22 cellular contexts compared by ENCODE assay signal in the genomic region with DNA sequence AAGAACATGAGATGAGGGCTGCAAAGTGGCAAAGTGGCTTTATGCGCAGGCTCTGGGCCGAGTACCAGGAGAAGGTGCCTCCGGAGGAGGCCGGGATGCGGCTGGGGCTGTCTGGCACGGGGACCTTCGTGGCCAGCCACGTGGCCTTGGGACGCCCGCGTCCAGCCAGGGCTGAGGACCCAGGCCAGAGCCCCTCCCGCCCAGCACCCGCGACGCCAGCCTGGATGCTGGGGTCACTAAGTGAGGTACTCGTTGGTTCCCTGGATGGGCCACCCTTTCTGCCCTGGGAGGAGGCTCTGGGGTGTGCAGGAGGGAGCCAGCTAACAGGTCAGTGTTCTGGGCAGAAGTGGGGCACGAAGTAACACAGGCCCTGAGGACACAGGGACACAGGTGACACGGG. TPM values are rescaled to one million over a fixed set of nuclear protein-coding genes. Genes with fewer than 3 reads are reported as not detected.
DNase-seq lines count a peak whose midpoint lies in the region; ATAC-seq, FAIRE-seq and TF ChIP-seq lines count a peak whose summit lies in the region.
"Had no signal": no experiment of that assay in that cellular context is flagged by ENCODE, and none has a peak within 500 bp of the region (broad histone marks: within the 10 kb centered on the region; RNA-seq: fewer than 3 reads in every experiment).

No MANE protein-coding gene starts in this region.

- no peaks in the 10 kb centered on the region for H3K79me2 ChIP-seq in K562 (ENCODE audit: control insufficient read depth, insufficient read depth, low read length)

- FAIRE-seq in K562 (lab: Jason Lieb, UNC), result no peak
- FAIRE-seq: GM12878, GM19239, H54 had no signal

- TF ChIP-seq CTCF in 22Rv1 (IDR thresholded peaks at IDR 0.05) (no peak), K562 (IDR thresholded peaks at IDR 0.05 in 2 of 3, conservative IDR thresholded peaks at IDR 0.05 in 1 of 3; ENCODE audit: insufficient read depth in 2 of 3, low read depth in 1 of 3, low read length in 3 of 3) (no peak), psoas muscle (IDR thresholded peaks at IDR 0.05) (no peak)

- H3K36me3 ChIP-seq in K562 (ENCODE audit: control insufficient read depth, insufficient read depth, low read length) (peaks cover 14% of the 10 kb centered on the region; the same call in 1 of the 3 replicates), psoas muscle (ENCODE audit: insufficient read depth in 1 of 2, low read depth in 1 of 2) (peaks cover 0 to 35% of the 10 kb centered on the region in 2 donors)

- H3K4me2 ChIP-seq in K562 (ENCODE audit: insufficient read depth, low read length), result no peak overlapping the region

- peaks cover 5 to 76% of the 10 kb centered on the region in 2 experiments; a peak in 3 of 5 replicates for H3K4me1 ChIP-seq in K562 (replicated peaks in 1 of 2; ENCODE audit: control insufficient read depth in 2 of 2, insufficient read depth in 2 of 2, low read length in 2 of 2)
- H3K4me1 ChIP-seq in psoas muscle, result no peaks in the 10 kb centered on the region

- no peak overlapping the region for H3K4me3 Mint-ChIP-seq in activated naive CD8-positive, alpha-beta T cell treated with anti-CD3 and anti-CD28 coated beads, Interleukin-2, amount 10 ng/mL, durations not matched to agents 7 days and 5 days
- no peak overlapping the region for H3K4me3 Mint-ChIP-seq in activated naive CD8-positive, alpha-beta T cell treated with anti-CD3 and anti-CD28 coated beads, Interleukin-2, amount 50 U/mL, for 24 hours
- H3K4me3 Mint-ChIP-seq: CD8-positive, alpha-beta memory T cell had no signal

- H3K27ac ChIP-seq in 22Rv1 (peak overlapping the region; percentile 68), K562 (ENCODE audit: extremely low read depth, low read depth, low read length) (peak overlapping the region; percentile 54; the same call in 1 of the 3 replicates), psoas muscle (no peak overlapping the region)
- H3K27ac ChIP-seq: GM23248, HL-60 had no signal

- no peaks in the 10 kb centered on the region for H3K27me3 Mint-ChIP-seq in activated naive CD8-positive, alpha-beta T cell treated with anti-CD3 and anti-CD28 coated beads, Interleukin-2, amount 10 ng/mL, durations not matched to agents 7 days and 5 days
- H3K27me3 Mint-ChIP-seq in activated naive CD8-positive, alpha-beta T cell treated with anti-CD3 and anti-CD28 coated beads, Interleukin-2, amount 50 U/mL, for 24 hours, result no peaks in the 10 kb centered on the region
- H3K27me3 Mint-ChIP-seq: CD4-positive, CD25-positive, alpha-beta regulatory T cell; CD8-positive, alpha-beta memory T cell had no signal

- no peak overlapping the region for H3K27ac Mint-ChIP-seq in activated naive CD8-positive, alpha-beta T cell treated with anti-CD3 and anti-CD28 coated beads, Interleukin-2, amount 10 ng/mL, durations not matched to agents 7 days and 5 days
- no peak overlapping the region for H3K27ac Mint-ChIP-seq in activated naive CD8-positive, alpha-beta T cell treated with anti-CD3 and anti-CD28 coated beads, Interleukin-2, amount 50 U/mL, for 24 hours
- H3K27ac Mint-ChIP-seq: CD4-positive, CD25-positive, alpha-beta regulatory T cell; CD8-positive, alpha-beta memory T cell had no signal

- H3K4me3 ChIP-seq in K562 (no peak overlapping the region), psoas muscle (no peak overlapping the region)
- H3K4me3 ChIP-seq: GM12878, GM23248 had no signal

- no peaks in the 10 kb centered on the region for H3K9me3 Mint-ChIP-seq in activated naive CD8-positive, alpha-beta T cell treated with anti-CD3 and anti-CD28 coated beads, Interleukin-2, amount 10 ng/mL, durations not matched to agents 7 days and 5 days
- H3K9me3 Mint-ChIP-seq in activated naive CD8-positive, alpha-beta T cell treated with anti-CD3 and anti-CD28 coated beads, Interleukin-2, amount 50 U/mL, for 24 hours, result no peaks in the 10 kb centered on the region
- H3K9me3 Mint-ChIP-seq: CD4-positive, CD25-positive, alpha-beta regulatory T cell; CD8-positive, alpha-beta memory T cell had no signal

- no peaks in the 10 kb centered on the region for H3K4me1 Mint-ChIP-seq in activated naive CD8-positive, alpha-beta T cell treated with anti-CD3 and anti-CD28 coated beads, Interleukin-2, amount 10 ng/mL, durations not matched to agents 7 days and 5 days
- H3K4me1 Mint-ChIP-seq in activated naive CD8-positive, alpha-beta T cell treated with anti-CD3 and anti-CD28 coated beads, Interleukin-2, amount 50 U/mL, for 24 hours, result no peaks in the 10 kb centered on the region

- no peak overlapping the region for H2AFZ ChIP-seq in K562 (ENCODE audit: low read depth, low read length)
- H2AFZ ChIP-seq: GM23248 had no signal

- H4K20me1 ChIP-seq in K562 (replicated peaks; ENCODE audit: control insufficient read depth, insufficient read depth, low read length), result peaks cover 16% of the 10 kb centered on the region; the same call in 1 of the 2 replicates

- TF ChIP-seq POLR2A in K562 (conservative IDR thresholded peaks at IDR 0.05), result no peak

- H3K9me1 ChIP-seq in K562 (ENCODE audit: control insufficient read depth, insufficient read depth, low read length), result peaks cover 8% of the 10 kb centered on the region

- POLR2A ChIA-PET in activated naive CD8-positive, alpha-beta T cell treated with anti-CD3 and anti-CD28 coated beads, Interleukin-2, amount 10 ng/mL, durations not matched to agents 7 days and 5 days (lab: Charles Lee), result no interaction called here
- POLR2A ChIA-PET in K562 (lab: Yijun Ruan, JAX), result interaction anchor here (0.6 kb wide), 1 partner anchor 25 kb away, joined by 3 read pairs; no protein-coding TSS in a partner anchor

- H3K36me3 Mint-ChIP-seq in activated naive CD8-positive, alpha-beta T cell treated with anti-CD3 and anti-CD28 coated beads, Interleukin-2, amount 10 ng/mL, durations not matched to agents 7 days and 5 days, result no peaks in the 10 kb centered on the region
- H3K36me3 Mint-ChIP-seq in activated naive CD8-positive, alpha-beta T cell treated with anti-CD3 and anti-CD28 coated beads, Interleukin-2, amount 50 U/mL, for 24 hours (ENCODE audit: low read depth), result no peaks in the 10 kb centered on the region
- H3K36me3 Mint-ChIP-seq: CD4-positive, CD25-positive, alpha-beta regulatory T cell; CD8-positive, alpha-beta memory T cell had no signal

- H3K9me3 ChIP-seq in K562 (replicated peaks; ENCODE audit: control insufficient read depth, insufficient read depth, low read depth, low read length) (no peaks in the 10 kb centered on the region), psoas muscle (no peaks in the 10 kb centered on the region)
- H3K9me3 ChIP-seq: BE2C had no signal

- in situ Hi-C loops in K562 (cut with MboI), result no loop called here

- BruUV-seq in K562 (replicated peaks; lab: Mats Ljungman, UMichigan), result no TSS peak

- intact Hi-C loops in K562 (cut with micrococcal nuclease) (loop anchor here (2.0 to 10.0 kb wide), 2 partner anchors 176 to 308 kb away; a partner anchor contains a TSS), psoas muscle (cut with DNase I) (loop anchor here in 1 of 2 donors (1.0 to 5.0 kb wide), 3 partner anchors 171 to 311 kb away; a partner anchor contains a TSS)

- WGBS in K562 (ENCODE audit: insufficient coverage, low coverage, missing lambda C conversion rate), result 86% methylated on average over 18 of the region's 18 CpGs
- 86 to 93% (median 89%) methylated on average over 18 of the region's 18 CpGs for WGBS in psoas muscle, 3 donors

- H3K9ac ChIP-seq in K562 (ENCODE audit: insufficient read depth in 1 of 2, low read depth in 2 of 2, low read length in 2 of 2), result 0 out of 4 replicates have a peak overlapping the region, but pooled peaks of 1 of the 2 experiments have one; percentile 10
- H3K9ac ChIP-seq: GM23248 had no signal

- ATAC-seq in activated naive CD8-positive, alpha-beta T cell treated with anti-CD3 and anti-CD28 coated beads, Interleukin-2, amount 10 ng/mL, durations not matched to agents 7 days and 5 days (ENCODE audit: low read depth), result no peak
- no peak for ATAC-seq in activated naive CD8-positive, alpha-beta T cell treated with anti-CD3 and anti-CD28 coated beads, Interleukin-2, amount 50 U/mL, for 24 hours
- ATAC-seq in K562, result no peak
- ATAC-seq in psoas muscle, result no peak

- no peak for TF ChIP-seq EP300 in K562 (IDR thresholded peaks at IDR 0.05; ENCODE audit: low read length)

- TF ChIP-seq RAD21 in K562 (CRISPR knock-in tag; conservative IDR thresholded peaks at IDR 0.05 in 1 of 2, IDR thresholded peaks at IDR 0.05 in 1 of 2), result no peak

- DNase-seq in activated naive CD8-positive, alpha-beta T cell treated with anti-CD3 and anti-CD28 coated beads, Interleukin-2, amount 10 ng/mL, durations not matched to agents 7 days and 5 days, result peak; percentile 30
- no peak for DNase-seq in activated naive CD8-positive, alpha-beta T cell treated with anti-CD3 and anti-CD28 coated beads, Interleukin-2, amount 50 U/mL, for 24 hours
- no peak for DNase-seq in K562 (ENCODE audit: extremely low read depth in 1 of 4, low spot score in 3 of 4)
- DNase-seq in psoas muscle, result peak; percentile 12 to 51
- no peak for DNase-seq in NCI-H1436 treated with DMSO at 0.1 percent for 48 hours (lab: John Stamatoyannopoulos, UW)
- no peak for DNase-seq in activated CD4-positive, alpha-beta T cell treated with anti-CD3 and anti-CD28 coated beads, Interleukin-2, amount 50 U/mL, for 1 hour
- DNase-seq: 8988T; C1 segment of cervical spinal cord; CD4-positive, CD25-positive, alpha-beta regulatory T cell; CD8-positive, alpha-beta memory T cell; COR-L47; DMS 273 treated with DMSO at 0.1 percent for 48 hours; DND-41; EL; GM23248; HCEC 1CT had no signal

- CTCF ChIA-PET in K562 (lab: Yijun Ruan, JAX; ENCODE audit: low intra/inter-chr PET ratio), result interaction anchor here (0.9 kb wide), 1 partner anchor 388 kb away, joined by 4 read pairs; no protein-coding TSS in a partner anchor

- peaks cover 0 to 9% of the 10 kb centered on the region in 2 experiments; a peak in 2 of 5 replicates for H3K27me3 ChIP-seq in K562 (ENCODE audit: control insufficient read depth in 2 of 2, insufficient read depth in 2 of 2, low read length in 2 of 2)
- H3K27me3 ChIP-seq in psoas muscle (ENCODE audit: insufficient read depth in 3 of 3, low read length in 2 of 3), result peaks cover 0 to under 1% (median 0%) of the 10 kb centered on the region in 3 donors

RNA-seq across cellular contexts. Expression of a gene that starts 12.6 kb away (rescaled TPM):
- 1 to 10 TPM; 8.0 to 8.4 TPM for total RNA-seq in activated naive CD8-positive, alpha-beta T cell treated with anti-CD3 and anti-CD28 coated beads, Interleukin-2, amount 10 ng/mL, durations not matched to agents 7 days and 5 days
- total RNA-seq in K562 (2011; cell fraction: chromatin; rRNA removed; ENCODE audit: low replicate concordance), result 1.6 and 4.3 TPM in 2 replicates
- total RNA-seq in K562 (2011; cell fraction: nucleolus; rRNA removed), result 3.0 and 3.7 TPM in 2 replicates
- total RNA-seq in K562 (2011; cell fraction: nucleoplasm; rRNA removed), result 1.4 and 2.1 TPM in 2 replicates
- total RNA-seq in K562 (2014; rRNA removed) (0.53 and 0.64 TPM in 2 replicates), K562 (2014; rRNA removed; fragmentation: Illumina TruSeq; extraction: Trizol) (0.06 TPM in 1 of 2 replicates, not detected in the other), K562 (2015; rRNA removed; fragmentation: Illumina TruSeq; extraction: Trizol) (0.29 and 0.38 TPM in 2 replicates), K562 (2021) (0.73 and 0.87 TPM in 2 replicates), psoas muscle (1 to 10 TPM; 1.4 to 3.5 (median 1.4) TPM)
- polyA plus RNA-seq in K562 (2011; rRNA removed) (0.38 and 0.92 TPM in 2 replicates), K562 (2014; fragmentation: Illumina TruSeq; extraction: Trizol) (0.04 and 0.26 TPM in 2 replicates), K562 (2014; fragmentation: Nextera tagmentation; extraction: Ambion mirVana) (under 1 TPM in 1 of 2 experiments, not detected in 1; 0.01 TPM), K562 (2014; rRNA removed) (1.1 TPM in 2 replicates), psoas muscle (1 to 10 TPM in 2 of 3 donors, under 1 TPM in 1; 0.48 to 2.0 (median 1.6) TPM)
- 0.71 and 1.8 TPM in 2 replicates for polyA plus RNA-seq in K562 (2011; cell fraction: cytosol; rRNA removed)
- 8.1 and 14.5 TPM in 2 replicates for polyA plus RNA-seq in K562 (2011; cell fraction: nucleus; rRNA removed)
- 0.79 and 1.9 TPM in 2 replicates for polyA plus RNA-seq in K562 (2012)
- polyA minus RNA-seq in K562 (2011; rRNA and poly(A)+ RNA removed), result 0.09 and 0.11 TPM in 2 replicates
- polyA minus RNA-seq in K562 (2011; cell fraction: cytosol; rRNA and poly(A)+ RNA removed), result not detected in 2 replicates
- 0.94 and 1.3 TPM in 2 replicates for polyA minus RNA-seq in K562 (2011; cell fraction: nucleus; rRNA and poly(A)+ RNA removed)
- polyA plus RNA-seq: CD4-positive, CD25-positive, alpha-beta regulatory T cell had no signal

RNA-seq across cellular contexts. Expression of a gene that starts 14.9 kb away (rescaled TPM):
- total RNA-seq in activated naive CD8-positive, alpha-beta T cell treated with anti-CD3 and anti-CD28 coated beads, Interleukin-2, amount 10 ng/mL, durations not matched to agents 7 days and 5 days, result 10 to 100 TPM; 80.2 to 86.3 TPM
- total RNA-seq in K562 (2011; cell fraction: chromatin; rRNA removed; ENCODE audit: low replicate concordance), result 140 and 407 TPM in 2 replicates
- total RNA-seq in K562 (2011; cell fraction: nucleolus; rRNA removed), result 278 and 333 TPM in 2 replicates
- total RNA-seq in K562 (2011; cell fraction: nucleoplasm; rRNA removed), result 136 and 156 TPM in 2 replicates
- 29.6 and 33.3 TPM in 2 replicates for total RNA-seq in K562 (2014; rRNA removed)
- 1.9 and 3.5 TPM in 2 replicates for total RNA-seq in K562 (2014; rRNA removed; fragmentation: Illumina TruSeq; extraction: Trizol)
- 14.0 and 15.2 TPM in 2 replicates for total RNA-seq in K562 (2015; rRNA removed; fragmentation: Illumina TruSeq; extraction: Trizol)
- total RNA-seq in K562 (2021), result 44.1 and 49.0 TPM in 2 replicates
- polyA plus RNA-seq in K562 (2011; rRNA removed), result 12.0 and 27.1 TPM in 2 replicates
- 8.5 and 20.8 TPM in 2 replicates for polyA plus RNA-seq in K562 (2011; cell fraction: cytosol; rRNA removed)
- 346 and 462 TPM in 2 replicates for polyA plus RNA-seq in K562 (2011; cell fraction: nucleus; rRNA removed)
- polyA plus RNA-seq in K562 (2012), result 38.9 and 49.6 TPM in 2 replicates
- 7.2 and 11.8 TPM in 2 replicates for polyA plus RNA-seq in K562 (2014; fragmentation: Illumina TruSeq; extraction: Trizol)
- under 1 TPM; 0.01 to 0.06 TPM for polyA plus RNA-seq in K562 (2014; fragmentation: Nextera tagmentation; extraction: Ambion mirVana)
- polyA plus RNA-seq in K562 (2014; rRNA removed), result 43.8 and 44.8 TPM in 2 replicates
- polyA minus RNA-seq in K562 (2011; rRNA and poly(A)+ RNA removed), result 6.3 and 10.7 TPM in 2 replicates
- polyA minus RNA-seq in K562 (2011; cell fraction: cytosol; rRNA and poly(A)+ RNA removed), result 13.7 and 15.3 TPM in 2 replicates
- 42.4 and 46.1 TPM in 2 replicates for polyA minus RNA-seq in K562 (2011; cell fraction: nucleus; rRNA and poly(A)+ RNA removed)
- total RNA-seq in psoas muscle, result 10 to 100 TPM; 20.8 to 32.0 (median 26.3) TPM
- polyA plus RNA-seq in psoas muscle, result 10 to 100 TPM; 14.7 to 23.7 (median 15.5) TPM

RNA-seq across cellular contexts. Expression of a gene that starts 15.5 kb away (rescaled TPM):
- total RNA-seq in activated naive CD8-positive, alpha-beta T cell treated with anti-CD3 and anti-CD28 coated beads, Interleukin-2, amount 10 ng/mL, durations not matched to agents 7 days and 5 days, result 10 to 100 TPM; 22.3 to 22.4 TPM
- 13.3 and 63.1 TPM in 2 replicates for total RNA-seq in K562 (2011; cell fraction: chromatin; rRNA removed; ENCODE audit: low replicate concordance)
- total RNA-seq in K562 (2011; cell fraction: nucleolus; rRNA removed), result 74.5 and 90.1 TPM in 2 replicates
- 23.2 and 31.2 TPM in 2 replicates for total RNA-seq in K562 (2011; cell fraction: nucleoplasm; rRNA removed)
- total RNA-seq in K562 (2014; rRNA removed) (86.9 and 103 TPM in 2 replicates), K562 (2014; rRNA removed; fragmentation: Illumina TruSeq; extraction: Trizol) (5.6 and 7.0 TPM in 2 replicates), K562 (2015; rRNA removed; fragmentation: Illumina TruSeq; extraction: Trizol) (29.7 and 31.4 TPM in 2 replicates), K562 (2021) (80.1 and 83.0 TPM in 2 replicates), psoas muscle (1 to 10 TPM; 3.7 to 7.3 (median 5.8) TPM)
- polyA plus RNA-seq in K562 (2011; rRNA removed) (13.6 and 22.4 TPM in 2 replicates), K562 (2014; fragmentation: Illumina TruSeq; extraction: Trizol) (10.5 and 25.1 TPM in 2 replicates), K562 (2014; fragmentation: Nextera tagmentation; extraction: Ambion mirVana) (1 to 10 TPM in 1 of 2 experiments, under 1 TPM in 1; 0.62 to 1.7 TPM), K562 (2014; rRNA removed) (68.5 and 76.0 TPM in 2 replicates), psoas muscle (1 to 10 TPM; 7.9 to 9.1 (median 9.0) TPM)
- polyA plus RNA-seq in K562 (2011; cell fraction: cytosol; rRNA removed), result 29.8 and 137 TPM in 2 replicates
- polyA plus RNA-seq in K562 (2011; cell fraction: nucleus; rRNA removed), result 41.7 and 71.9 TPM in 2 replicates
- polyA plus RNA-seq in K562 (2012), result 35.1 and 53.3 TPM in 2 replicates
- 3.5 and 5.7 TPM in 2 replicates for polyA minus RNA-seq in K562 (2011; rRNA and poly(A)+ RNA removed)
- 22.0 and 25.8 TPM in 2 replicates for polyA minus RNA-seq in K562 (2011; cell fraction: cytosol; rRNA and poly(A)+ RNA removed)
- polyA minus RNA-seq in K562 (2011; cell fraction: nucleus; rRNA and poly(A)+ RNA removed), result 33.5 and 38.2 TPM in 2 replicates

RNA-seq across cellular contexts. Expression of a gene that starts 19.2 kb away (rescaled TPM):
- 10 to 100 TPM; 75.7 to 78.1 TPM for total RNA-seq in activated naive CD8-positive, alpha-beta T cell treated with anti-CD3 and anti-CD28 coated beads, Interleukin-2, amount 10 ng/mL, durations not matched to agents 7 days and 5 days
- 155 and 222 TPM in 2 replicates for total RNA-seq in K562 (2011; cell fraction: chromatin; rRNA removed; ENCODE audit: low replicate concordance)
- 116 and 127 TPM in 2 replicates for total RNA-seq in K562 (2011; cell fraction: nucleolus; rRNA removed)
- total RNA-seq in K562 (2011; cell fraction: nucleoplasm; rRNA removed), result 111 and 123 TPM in 2 replicates
- total RNA-seq in K562 (2014; rRNA removed) (110 and 124 TPM in 2 replicates), K562 (2014; rRNA removed; fragmentation: Illumina TruSeq; extraction: Trizol) (47.1 and 51.5 TPM in 2 replicates), K562 (2015; rRNA removed; fragmentation: Illumina TruSeq; extraction: Trizol) (73.0 and 75.5 TPM in 2 replicates), K562 (2021) (109 and 112 TPM in 2 replicates), psoas muscle (10 to 100 TPM; 36.8 to 48.1 (median 42.4) TPM)
- polyA plus RNA-seq in K562 (2011; rRNA removed) (36.4 and 45.5 TPM in 2 replicates), K562 (2014; fragmentation: Illumina TruSeq; extraction: Trizol) (81.5 and 83.2 TPM in 2 replicates), K562 (2014; fragmentation: Nextera tagmentation; extraction: Ambion mirVana) (1 to 10 TPM in 1 of 2 experiments, under 1 TPM in 1; 0.93 to 2.3 TPM), K562 (2014; rRNA removed) (107 and 108 TPM in 2 replicates), psoas muscle (10 to 100 TPM; 44.9 to 80.9 (median 62.3) TPM)
- polyA plus RNA-seq in K562 (2011; cell fraction: cytosol; rRNA removed), result 45.1 and 76.3 TPM in 2 replicates
- 61.5 and 87.2 TPM in 2 replicates for polyA plus RNA-seq in K562 (2011; cell fraction: nucleus; rRNA removed)
- 72.3 and 75.8 TPM in 2 replicates for polyA plus RNA-seq in K562 (2012)
- polyA minus RNA-seq in K562 (2011; rRNA and poly(A)+ RNA removed), result 12.5 and 14.9 TPM in 2 replicates
- polyA minus RNA-seq in K562 (2011; cell fraction: cytosol; rRNA and poly(A)+ RNA removed), result 35.1 and 36.5 TPM in 2 replicates
- polyA minus RNA-seq in K562 (2011; cell fraction: nucleus; rRNA and poly(A)+ RNA removed), result 33.1 and 42.7 TPM in 2 replicates

RNA-seq across cellular contexts. Expression of a gene that starts 31.6 kb away (rescaled TPM):
- 100 to 1,000 TPM; 143 to 158 TPM for total RNA-seq in activated naive CD8-positive, alpha-beta T cell treated with anti-CD3 and anti-CD28 coated beads, Interleukin-2, amount 10 ng/mL, durations not matched to agents 7 days and 5 days
- 317 and 866 TPM in 2 replicates for total RNA-seq in K562 (2011; cell fraction: chromatin; rRNA removed; ENCODE audit: low replicate concordance)
- 565 and 578 TPM in 2 replicates for total RNA-seq in K562 (2011; cell fraction: nucleolus; rRNA removed)
- total RNA-seq in K562 (2011; cell fraction: nucleoplasm; rRNA removed), result 402 and 440 TPM in 2 replicates
- total RNA-seq in K562 (2014; rRNA removed) (151 and 179 TPM in 2 replicates), K562 (2014; rRNA removed; fragmentation: Illumina TruSeq; extraction: Trizol) (62.1 and 77.4 TPM in 2 replicates), K562 (2015; rRNA removed; fragmentation: Illumina TruSeq; extraction: Trizol) (85.4 and 88.8 TPM in 2 replicates), K562 (2021) (153 and 164 TPM in 2 replicates), psoas muscle (10 to 100 TPM; 55.6 to 80.8 (median 64.0) TPM)
- polyA plus RNA-seq in K562 (2011; rRNA removed) (110 and 164 TPM in 2 replicates), K562 (2014; fragmentation: Illumina TruSeq; extraction: Trizol) (143 and 151 TPM in 2 replicates), K562 (2014; fragmentation: Nextera tagmentation; extraction: Ambion mirVana) (10 to 100 TPM in 1 of 2 experiments, 1 to 10 TPM in 1; 3.6 to 11.8 TPM), K562 (2014; rRNA removed) (183 TPM in 2 replicates), psoas muscle (10 to 100 TPM; 71.2 to 72.7 (median 71.8) TPM)
- polyA plus RNA-seq in K562 (2011; cell fraction: cytosol; rRNA removed), result 195 and 300 TPM in 2 replicates
- 663 and 798 TPM in 2 replicates for polyA plus RNA-seq in K562 (2011; cell fraction: nucleus; rRNA removed)
- 151 and 204 TPM in 2 replicates for polyA plus RNA-seq in K562 (2012)
- polyA minus RNA-seq in K562 (2011; rRNA and poly(A)+ RNA removed), result 68.4 and 103 TPM in 2 replicates
- polyA minus RNA-seq in K562 (2011; cell fraction: cytosol; rRNA and poly(A)+ RNA removed), result 79.6 and 101 TPM in 2 replicates
- 108 and 123 TPM in 2 replicates for polyA minus RNA-seq in K562 (2011; cell fraction: nucleus; rRNA and poly(A)+ RNA removed)

Comparison
In these comparisons a context has a peak if more than half of its experiments do, and no peak if none do; other contexts are left out.
1. DNase-seq: peak in activated naive CD8-positive, alpha-beta T cell treated with anti-CD3 and anti-CD28 coated beads, Interleukin-2, amount 10 ng/mL, durations not matched to agents 7 days and 5 days (single experiment) and psoas muscle (2 of 2); none in activated naive CD8-positive, alpha-beta T cell treated with anti-CD3 and anti-CD28 coated beads, Interleukin-2, amount 50 U/mL, for 24 hours (single experiment), K562 (0 of 4), NCI-H1436 treated with DMSO at 0.1 percent for 48 hours (single experiment) and activated CD4-positive, alpha-beta T cell treated with anti-CD3 and anti-CD28 coated beads, Interleukin-2, amount 50 U/mL, for 1 hour (single experiment).